ENCODE assay signal across 1 cellular context in genomic region chr3:50270422-50270831, GRCh38.
TF ChIP-seq lines count a peak whose summit lies in the region.

No MANE protein-coding gene starts in this region.

TF ChIP-seq in HCT116, 20 proteins besides CTCF, POLR2A, EP300 and RAD21:
- no peak for TF ChIP-seq ATF3 (IDR thresholded peaks at IDR 0.05)
- TF ChIP-seq, protein P1, sequence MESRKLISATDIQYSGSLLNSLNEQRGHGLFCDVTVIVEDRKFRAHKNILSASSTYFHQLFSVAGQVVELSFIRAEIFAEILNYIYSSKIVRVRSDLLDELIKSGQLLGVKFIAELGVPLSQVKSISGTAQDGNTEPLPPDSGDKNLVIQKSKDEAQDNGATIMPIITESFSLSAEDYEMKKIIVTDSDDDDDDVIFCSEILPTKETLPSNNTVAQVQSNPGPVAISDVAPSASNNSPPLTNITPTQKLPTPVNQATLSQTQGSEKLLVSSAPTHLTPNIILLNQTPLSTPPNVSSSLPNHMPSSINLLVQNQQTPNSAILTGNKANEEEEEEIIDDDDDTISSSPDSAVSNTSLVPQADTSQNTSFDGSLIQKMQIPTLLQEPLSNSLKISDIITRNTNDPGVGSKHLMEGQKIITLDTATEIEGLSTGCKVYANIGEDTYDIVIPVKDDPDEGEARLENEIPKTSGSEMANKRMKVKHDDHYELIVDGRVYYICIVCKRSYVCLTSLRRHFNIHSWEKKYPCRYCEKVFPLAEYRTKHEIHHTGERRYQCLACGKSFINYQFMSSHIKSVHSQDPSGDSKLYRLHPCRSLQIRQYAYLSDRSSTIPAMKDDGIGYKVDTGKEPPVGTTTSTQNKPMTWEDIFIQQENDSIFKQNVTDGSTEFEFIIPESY (IDR thresholded peaks at IDR 0.05; ENCODE audit: extremely low read depth, insufficient replicate concordance, low read length) = no peak
- no peak for TF ChIP-seq SP1 (IDR thresholded peaks at IDR 0.05; ENCODE audit: low read depth)
- TF ChIP-seq EZH2phosphoT487 (IDR thresholded peaks at IDR 0.05; ENCODE audit: borderline replicate concordance) = no peak
TF ChIP-seq in HCT116: peak in this region for 0.
